ENCODE assay signal across 13 cellular contexts in the genomic region with DNA sequence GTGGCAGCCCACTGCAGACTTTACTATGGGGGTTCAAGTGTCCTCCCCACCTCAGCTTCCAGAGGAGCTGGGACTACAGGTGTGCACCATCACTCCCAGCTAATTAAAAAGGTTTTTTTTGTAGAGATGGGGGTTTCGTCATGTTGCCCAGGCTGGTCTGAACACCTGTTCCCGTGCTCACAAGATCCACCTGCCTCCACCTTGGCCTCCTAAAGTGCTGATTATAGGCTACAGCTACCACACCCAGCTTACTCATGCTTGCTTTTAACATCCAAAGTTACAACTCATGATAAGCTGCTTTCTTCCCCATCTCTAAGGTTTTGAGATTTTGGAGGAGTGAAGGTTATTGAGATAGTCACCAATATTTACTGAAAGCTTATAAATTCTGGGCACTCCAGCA. TPM values are rescaled to one million over a fixed set of nuclear protein-coding genes. Genes with fewer than 3 reads are reported as not detected.
DNase-seq lines count a peak whose midpoint lies in the region; ATAC-seq and TF ChIP-seq lines count a peak whose summit lies in the region.
"Had no signal": no experiment of that assay in that cellular context is flagged by ENCODE, and none has a peak within 500 bp of the region (broad histone marks: within the 10 kb centered on the region; RNA-seq: fewer than 3 reads in every experiment).

No MANE protein-coding gene starts in this region.

- peaks cover 41% of the 10 kb centered on the region for H3K4me1 Mint-ChIP-seq in activated CD4-positive, alpha-beta T cell treated with anti-CD3 and anti-CD28 coated beads, Interleukin-2, amount 10 ng/mL, durations not matched to agents 24 days and 14 days

- ATAC-seq in psoas muscle: no peak
- ATAC-seq: left lung had no signal

- 86 to 93% (median 92%) methylated on average over 2 of the region's 2 CpGs for WGBS in psoas muscle, 3 donors

- no peak overlapping the region for H2AFZ ChIP-seq in OCI-LY3 (ENCODE audit: low read depth, low read length)

- no peaks in the 10 kb centered on the region for H3K9me3 Mint-ChIP-seq in activated CD4-positive, alpha-beta T cell treated with anti-CD3 and anti-CD28 coated beads, Interleukin-2, amount 10 ng/mL, durations not matched to agents 24 days and 14 days

- peaks cover 93% of the 10 kb centered on the region for H3K79me2 ChIP-seq in OCI-LY3 (ENCODE audit: low read length)

- H3K36me3 Mint-ChIP-seq in activated CD4-positive, alpha-beta T cell treated with anti-CD3 and anti-CD28 coated beads, Interleukin-2, amount 10 ng/mL, durations not matched to agents 24 days and 14 days (ENCODE audit: low read depth): peaks cover 68% of the 10 kb centered on the region

- no peak for TF ChIP-seq CTCF in OCI-LY3 (IDR thresholded peaks at IDR 0.05; ENCODE audit: low read depth, low read length)
- no peak for TF ChIP-seq CTCF in colonic mucosa (IDR thresholded peaks at IDR 0.05)
- TF ChIP-seq CTCF in psoas muscle (IDR thresholded peaks at IDR 0.05): no peak

- H3K9me3 ChIP-seq in OCI-LY3 (ENCODE audit: insufficient read depth, low read length) (no peaks in the 10 kb centered on the region), colonic mucosa (no peaks in the 10 kb centered on the region), psoas muscle (no peaks in the 10 kb centered on the region), HAP-1 (no peaks in the 10 kb centered on the region)
- H3K9me3 ChIP-seq: left lung, prostate gland, testis had no signal

- H3K27me3 ChIP-seq in OCI-LY3 (ENCODE audit: low read depth, low read length): no peaks in the 10 kb centered on the region
- no peaks in the 10 kb centered on the region for H3K27me3 ChIP-seq in colonic mucosa
- H3K27me3 ChIP-seq in psoas muscle (ENCODE audit: insufficient read depth in 3 of 3, low read length in 2 of 3): no peaks in the 10 kb centered on the region
- H3K27me3 ChIP-seq in HAP-1 (ENCODE audit: low read depth): no peaks in the 10 kb centered on the region
- H3K27me3 ChIP-seq: left lung, testis had no signal

- peak overlapping the region; percentile 70 for H3K4me3 Mint-ChIP-seq in activated CD4-positive, alpha-beta T cell treated with anti-CD3 and anti-CD28 coated beads, Interleukin-2, amount 10 ng/mL, durations not matched to agents 24 days and 14 days

- in situ Hi-C loops in HAP-1 (cut with MboI; ENCODE audit: low sequenced_read_pairs): no loop called here

- H3K27me3 Mint-ChIP-seq in activated CD4-positive, alpha-beta T cell treated with anti-CD3 and anti-CD28 coated beads, Interleukin-2, amount 10 ng/mL, durations not matched to agents 24 days and 14 days: no peaks in the 10 kb centered on the region

- peaks cover 36% of the 10 kb centered on the region for H3K4me1 ChIP-seq in OCI-LY3 (ENCODE audit: low read length)
- H3K4me1 ChIP-seq in colonic mucosa: peaks cover 23% of the 10 kb centered on the region
- H3K4me1 ChIP-seq in psoas muscle: peaks cover 47% of the 10 kb centered on the region
- H3K4me1 ChIP-seq in HAP-1: 0 out of 2 replicates have a peak, but pooled peaks cover 6% of the 10 kb centered on the region

- H4K20me1 ChIP-seq in OCI-LY3 (ENCODE audit: insufficient read depth, low read length): peaks cover 16% of the 10 kb centered on the region

- H3K9ac ChIP-seq in OCI-LY3 (ENCODE audit: low read length) (peak overlapping the region; percentile 6; the same call in 1 of the 2 replicates), colonic mucosa (ENCODE audit: low read depth in 2 of 2, low read length in 2 of 2) (no peak overlapping the region)

- H3K36me3 ChIP-seq in OCI-LY3 (replicated peaks; ENCODE audit: low read depth, low read length) (peaks cover 46% of the 10 kb centered on the region), colonic mucosa (peaks cover 7% of the 10 kb centered on the region), psoas muscle (ENCODE audit: insufficient read depth in 1 of 2, low read depth in 1 of 2) (peaks cover 8 to 67% of the 10 kb centered on the region in 2 donors), HAP-1 (replicated peaks) (peaks cover 63% of the 10 kb centered on the region)
- H3K36me3 ChIP-seq: prostate gland had no signal

- no peak overlapping the region for H3K27ac ChIP-seq in OCI-LY3 (ENCODE audit: low read length)
- peak overlapping the region; percentile 90 for H3K27ac ChIP-seq in colonic mucosa
- peak overlapping the region; percentile 53 for H3K27ac ChIP-seq in psoas muscle
- H3K27ac ChIP-seq: left lung, prostate gland, testis had no signal

- intact Hi-C loops in activated CD4-positive, alpha-beta T cell treated with anti-CD3 and anti-CD28 coated beads, Interleukin-2, amount 10 ng/mL, durations not matched to agents 24 days and 14 days (cut with micrococcal nuclease): loop anchor here (10.0 kb wide), 1 partner anchor 222 kb away; the partner anchor contains the start of gene ZNF594
- intact Hi-C loops in colonic mucosa (cut with DNase I) (no loop called here), psoas muscle (cut with DNase I) (no loop called here)

- no peak for DNase-seq in activated CD4-positive, alpha-beta T cell treated with anti-CD3 and anti-CD28 coated beads, Interleukin-2, amount 10 ng/mL, durations not matched to agents 24 days and 14 days
- no peak for DNase-seq in activated CD4-positive, alpha-beta T cell treated with anti-CD3 and anti-CD28 coated beads for 1 hour
- DNase-seq in colonic mucosa (peak; percentile 71), psoas muscle (no peak), SHP77 treated with DMSO at 0.1 percent for 48 hours (lab: John Stamatoyannopoulos, UW) (no peak), UCSD-AML1 (lab: John Stamatoyannopoulos, UW; ENCODE audit: unreplicated experiment) (no peak), HAP-1 (ENCODE audit: low spot score in 2 of 2) (no peak)
- DNase-seq: EL, left lung, NCI-H1092, testis had no signal

- peak overlapping the region; percentile 51 for H3K27ac Mint-ChIP-seq in activated CD4-positive, alpha-beta T cell treated with anti-CD3 and anti-CD28 coated beads, Interleukin-2, amount 10 ng/mL, durations not matched to agents 24 days and 14 days

- H3K4me3 ChIP-seq in OCI-LY3 (ENCODE audit: low read length): peak overlapping the region; percentile 92; the same call in 1 of the 2 replicates
- H3K4me3 ChIP-seq in colonic mucosa: no peak overlapping the region
- peak overlapping the region; percentile 88 for H3K4me3 ChIP-seq in psoas muscle
- no peak overlapping the region for H3K4me3 ChIP-seq in HAP-1
- H3K4me3 ChIP-seq: left lung, prostate gland, testis had no signal

- H3K4me2 ChIP-seq in OCI-LY3 (ENCODE audit: low read length): peak overlapping the region; percentile 63

RNA-seq across cellular contexts. Expression of gene NUP88, which starts 2.6 kb away (rescaled TPM):
- total RNA-seq in activated CD4-positive, alpha-beta T cell treated with anti-CD3 and anti-CD28 coated beads, Interleukin-2, amount 10 ng/mL, durations not matched to agents 24 days and 14 days: 164 and 168 TPM in 2 replicates
- total RNA-seq in colonic mucosa: 10 to 100 TPM; 66.5 to 77.6 TPM
- 10 to 100 TPM; 54.4 to 90.9 (median 84.1) TPM for total RNA-seq in psoas muscle
- 100 to 1,000 TPM in 1 of 3 donors, 10 to 100 TPM in 2; 69.6 to 106 (median 75.5) TPM for polyA plus RNA-seq in psoas muscle

RNA-seq across cellular contexts. Expression of gene RPAIN, which starts 3.1 kb away (rescaled TPM):
- 63.2 and 64.7 TPM in 2 replicates for total RNA-seq in activated CD4-positive, alpha-beta T cell treated with anti-CD3 and anti-CD28 coated beads, Interleukin-2, amount 10 ng/mL, durations not matched to agents 24 days and 14 days
- total RNA-seq in colonic mucosa (10 to 100 TPM; 25.4 to 30.7 TPM), psoas muscle (10 to 100 TPM; 24.7 to 36.3 (median 27.5) TPM)
- polyA plus RNA-seq in psoas muscle: 10 to 100 TPM; 25.2 to 65.2 (median 48.1) TPM

RNA-seq across cellular contexts. Expression of gene C1QBP, which starts 22.1 kb away (rescaled TPM):
- total RNA-seq in activated CD4-positive, alpha-beta T cell treated with anti-CD3 and anti-CD28 coated beads, Interleukin-2, amount 10 ng/mL, durations not matched to agents 24 days and 14 days: 451 TPM in 2 replicates
- total RNA-seq in colonic mucosa (100 to 1,000 TPM; 126 to 349 TPM), psoas muscle (100 to 1,000 TPM; 107 to 184 (median 128) TPM)
- 100 to 1,000 TPM; 166 to 472 (median 209) TPM for polyA plus RNA-seq in psoas muscle

RNA-seq across cellular contexts. Expression of gene DHX33, which starts 51.9 kb away (rescaled TPM):
- 41.2 and 41.7 TPM in 2 replicates for total RNA-seq in activated CD4-positive, alpha-beta T cell treated with anti-CD3 and anti-CD28 coated beads, Interleukin-2, amount 10 ng/mL, durations not matched to agents 24 days and 14 days
- total RNA-seq in colonic mucosa (10 to 100 TPM in 1 of 2 donors, 1 to 10 TPM in 1; 8.3 to 14.3 TPM), psoas muscle (10 to 100 TPM in 3 of 4 donors, 1 to 10 TPM in 1; 8.9 to 17.7 (median 12.0) TPM)
- 1 to 10 TPM; 3.9 to 9.6 (median 6.9) TPM for polyA plus RNA-seq in psoas muscle

Comparison
In these comparisons a context has a peak if more than half of its experiments do, and no peak if none do; other contexts are left out.
1. H3K4me3 ChIP-seq: peak in OCI-LY3 (single experiment) and psoas muscle (single experiment); none in colonic mucosa (single experiment) and HAP-1 (single experiment).